Comparison of ENCODE assay signal across 16 cellular contexts in the genomic region with DNA sequence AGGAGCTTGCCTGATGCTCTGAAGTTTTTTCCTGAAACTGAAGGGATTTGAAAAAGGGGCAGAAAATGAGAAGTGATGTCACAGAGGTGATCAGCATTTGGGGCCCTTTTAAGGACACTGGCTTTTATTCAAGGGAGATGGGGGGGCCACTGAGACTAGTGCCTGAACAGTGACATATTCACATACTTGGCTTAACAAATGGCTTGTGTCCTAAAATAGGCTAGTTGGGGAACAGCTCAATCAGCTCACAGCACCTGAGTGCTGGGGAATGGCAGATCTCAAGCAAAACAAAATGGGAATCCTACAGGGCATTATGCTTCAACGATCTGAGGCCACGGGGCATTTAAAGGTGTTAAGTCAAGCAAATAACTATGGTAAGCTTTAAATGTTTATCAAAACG.
DNase-seq lines count a peak whose midpoint lies in the region; ATAC-seq and TF ChIP-seq lines count a peak whose summit lies in the region.
"Had no signal": no experiment of that assay in that cellular context is flagged by ENCODE, and none has a peak within 500 bp of the region (broad histone marks: within the 10 kb centered on the region; RNA-seq: fewer than 3 reads in every experiment).

No MANE protein-coding gene starts in this region.

- H3K27me3 Mint-ChIP-seq in WTC11 (ENCODE audit: low read depth) = no peaks in the 10 kb centered on the region

- intact Hi-C loops in gastrocnemius medialis (cut with DNase I; ENCODE audit: low total_unique reads) = no loop called here

- ATAC-seq in WTC11 = peak; percentile 64
- peak; percentile 37 to 40 for ATAC-seq in gastrocnemius medialis
- no peak for ATAC-seq in foreskin keratinocyte
- no peak for ATAC-seq in activated CD4-positive, CD25-positive, alpha-beta regulatory T cell treated with anti-CD3 and anti-CD28 coated beads, Interleukin-2, amount 50 U/mL, for 24 hours
- ATAC-seq: activated CD8-positive, alpha-beta T cell treated with anti-CD3 and anti-CD28 coated beads, Interleukin-2, amount 10 ng/mL, durations not matched to agents 7 days and 5 days had no signal

- H3K4me1 Mint-ChIP-seq in WTC11 = peaks cover 64% of the 10 kb centered on the region

- TF ChIP-seq CTCF in GM06990 (IDR thresholded peaks at IDR 0.05; ENCODE audit: insufficient read depth, low read length, poor library complexity, severe bottlenecking) (no peak), WTC11 (IDR thresholded peaks at IDR 0.05) (no peak), right atrium auricular region (IDR thresholded peaks at IDR 0.05) (no peak), gastrocnemius medialis (IDR thresholded peaks at IDR 0.05 in 4 of 5, conservative IDR thresholded peaks at IDR 0.05 in 1 of 5) (no peak), foreskin keratinocyte (conservative IDR thresholded peaks at IDR 0.05) (no peak)

- CTCF ChIA-PET in WTC11 (lab: Charles Lee) = interaction anchor here (0.6 to 1.1 kb wide), 4 partner anchors 33 to 255 kb away, joined by 3 to 10 read pairs (median 4); no protein-coding TSS in a partner anchor

- peak; percentile 17 for DNase-seq in GM06990 (ENCODE audit: extremely low read depth, insufficient read length)
- no peak for DNase-seq in WTC11 (ENCODE audit: low spot score)
- no peak for DNase-seq in right atrium auricular region (ENCODE audit: low spot score)
- no peak for DNase-seq in gastrocnemius medialis
- DNase-seq in NCI-H524 (lab: John Stamatoyannopoulos, UW) = no peak
- DNase-seq in NCI-H2227 treated with DMSO at 0.1 percent for 48 hours (lab: John Stamatoyannopoulos, UW) = no peak
- DNase-seq in foreskin keratinocyte = no peak
- DNase-seq: activated CD8-positive, alpha-beta T cell treated with anti-CD3 and anti-CD28 coated beads, Interleukin-2, amount 10 ng/mL, durations not matched to agents 7 days and 5 days; activated effector memory CD4-positive, alpha-beta T cell treated with anti-CD3 and anti-CD28 coated beads, Interleukin-2, amount 50 U/mL, for 16 hours; NCI-H2029; ovary; SIG-M5; stimulated activated CD8-positive, alpha-beta memory T cell treated with anti-CD3 and anti-CD28 coated beads, Interleukin-4, amount 100 ng/mL, for 48 hours had no signal

- H3K4me1 ChIP-seq in right atrium auricular region (peaks cover 0 to 88% of the 10 kb centered on the region in 2 donors), gastrocnemius medialis (peaks cover 84 to 88% of the 10 kb centered on the region in 2 donors), foreskin keratinocyte (peaks cover 20% of the 10 kb centered on the region)

- H3K27ac ChIP-seq in right atrium auricular region (peak overlapping the region; percentile 52 to 87), gastrocnemius medialis (peak overlapping the region; percentile 58 to 78 (median 72)), foreskin keratinocyte (no peak overlapping the region)
- H3K27ac ChIP-seq: hepatocyte, ovary had no signal

- H3K36me3 ChIP-seq in GM06990 (ENCODE audit: control insufficient read depth, insufficient read depth, low read length) (no peaks in the 10 kb centered on the region), right atrium auricular region (no peaks in the 10 kb centered on the region), gastrocnemius medialis (no peaks in the 10 kb centered on the region)
- H3K36me3 ChIP-seq: ovary had no signal

- H3K9me3 Mint-ChIP-seq in WTC11 = peaks cover 1% of the 10 kb centered on the region; the same call in 1 of the 2 replicates

- POLR2A ChIA-PET in WTC11 (lab: Charles Lee) = no interaction called here

- no peaks in the 10 kb centered on the region for H3K9me3 ChIP-seq in right atrium auricular region
- no peaks in the 10 kb centered on the region for H3K9me3 ChIP-seq in gastrocnemius medialis
- H3K9me3 ChIP-seq: ovary had no signal

- no peaks in the 10 kb centered on the region for H3K27me3 ChIP-seq in GM06990 (replicated peaks; ENCODE audit: control insufficient read depth, insufficient read depth, low read length)
- no peaks in the 10 kb centered on the region for H3K27me3 ChIP-seq in right atrium auricular region
- no peaks in the 10 kb centered on the region for H3K27me3 ChIP-seq in gastrocnemius medialis
- no peaks in the 10 kb centered on the region for H3K27me3 ChIP-seq in foreskin keratinocyte
- H3K27me3 ChIP-seq: hepatocyte, ovary had no signal

- no peak for TF ChIP-seq POLR2A in gastrocnemius medialis (IDR thresholded peaks at IDR 0.05)

- peak overlapping the region; percentile 83 for H3K27ac Mint-ChIP-seq in WTC11
- H3K27ac Mint-ChIP-seq: activated CD8-positive, alpha-beta T cell treated with anti-CD3 and anti-CD28 coated beads, Interleukin-2, amount 10 ng/mL, durations not matched to agents 7 days and 5 days had no signal

- peaks cover 1% of the 10 kb centered on the region for H3K36me3 Mint-ChIP-seq in WTC11

- in situ Hi-C loops in gastrocnemius medialis (cut with MboI; ENCODE audit: low sequenced_read_pairs in 4 of 4) = no loop called here

- H3K4me3 ChIP-seq in GM06990 (replicated peaks; ENCODE audit: low read depth, low read length) (no peak overlapping the region), right atrium auricular region (no peak overlapping the region), gastrocnemius medialis (no peak overlapping the region)
- H3K4me3 ChIP-seq: hepatocyte, lung, ovary had no signal

- no peak overlapping the region for H3K4me3 Mint-ChIP-seq in WTC11
- H3K4me3 Mint-ChIP-seq: activated CD8-positive, alpha-beta T cell treated with anti-CD3 and anti-CD28 coated beads, Interleukin-2, amount 10 ng/mL, durations not matched to agents 7 days and 5 days had no signal

TF ChIP-seq in WTC11, 78 proteins besides CTCF, POLR2A, EP300 and RAD21:
- TF ChIP-seq USF1 (CRISPR knock-in tag; IDR thresholded peaks at IDR 0.05) = no peak
- no peak for TF ChIP-seq GTF2I (CRISPR knock-in tag; conservative IDR thresholded peaks at IDR 0.05)
- TF ChIP-seq TEAD4 (CRISPR knock-in tag; IDR thresholded peaks at IDR 0.05) = no peak
- no peak for TF ChIP-seq NR2C2 (CRISPR knock-in tag; IDR thresholded peaks at IDR 0.05)

Comparison
In these comparisons a context has a peak if more than half of its experiments do, and no peak if none do; other contexts are left out.
1. ATAC-seq: peak in WTC11 (single experiment) and gastrocnemius medialis (2 of 2); none in foreskin keratinocyte (single experiment) and activated CD4-positive, CD25-positive, alpha-beta regulatory T cell treated with anti-CD3 and anti-CD28 coated beads, Interleukin-2, amount 50 U/mL, for 24 hours (0 of 2).